ENCODE assay signal across 1 cellular context in genomic region chr3:150603090-150603887, GRCh38.
TF ChIP-seq lines count a peak whose summit lies in the region.

TSS of gene SELENOT (plus strand) at chr3:150603321. CDS start at chr3:150603363, 42 bp downstream.

TF ChIP-seq in HCT116, 20 proteins besides CTCF, POLR2A, EP300 and RAD21 (continued from another document):
- TF ChIP-seq ELF1 (IDR thresholded peaks at IDR 0.05; ENCODE audit: borderline replicate concordance, low read depth) (no peak), ZFX (IDR thresholded peaks at IDR 0.05) (peak; percentile 100), REST (IDR thresholded peaks at IDR 0.05; ENCODE audit: low read depth) (no peak), SP1 (IDR thresholded peaks at IDR 0.05; ENCODE audit: low read depth) (no peak), FOSL1 (IDR thresholded peaks at IDR 0.05; ENCODE audit: low read depth) (no peak; the same call in 1 of the 2 replicates)
